In genomic region chr3:10015476-10015904, GRCh38 we compare ENCODE assay signal across 7 cellular contexts. TPM values are rescaled to one million over a fixed set of nuclear protein-coding genes. Genes with fewer than 3 reads are reported as not detected.
DNase-seq lines count a peak whose midpoint lies in the region; ATAC-seq and TF ChIP-seq lines count a peak whose summit lies in the region.

No MANE protein-coding gene starts in this region.

- H3K27me3 ChIP-seq in MG63 (no peaks in the 10 kb centered on the region), tibial artery (no peaks in the 10 kb centered on the region)

- no peaks in the 10 kb centered on the region; the same call in 1 of the 2 replicates for H3K36me3 ChIP-seq in MG63
- peaks cover 0 to 32% (median 26%) of the 10 kb centered on the region in 3 donors for H3K36me3 ChIP-seq in tibial artery

- peak; percentile 1 for ATAC-seq in left lobe of liver
- ATAC-seq in GM21515 (IDR thresholded peaks at IDR 0.05; ENCODE audit: unreplicated experiment) = no peak

- intact Hi-C loops in tibial artery (cut with DNase I; ENCODE audit: low total_unique reads) = loop anchor here (10.0 kb wide), 1 partner anchor 71 kb away; no protein-coding TSS in a partner anchor

- no peak for TF ChIP-seq CTCF in cardiac fibroblast (IDR thresholded peaks at IDR 0.05; ENCODE audit: low read depth, low read length)
- TF ChIP-seq CTCF in tibial artery (IDR thresholded peaks at IDR 0.05) = no peak

- H3K27ac ChIP-seq in tibial artery = peak overlapping the region; percentile 83 to 95

- DNase-seq in MG63 = peak; percentile 62
- peak; percentile 98 to 99 for DNase-seq in cardiac fibroblast (ENCODE audit: low read depth in 2 of 2)
- peak; percentile 58 for DNase-seq in left lobe of liver (ENCODE audit: low spot score)
- peak; percentile 92 to 97 for DNase-seq in tibial artery
- DNase-seq in activated CD8-positive, alpha-beta memory T cell treated with anti-CD3 and anti-CD28 coated beads, Interleukin-2, amount 50 U/mL, for 4 hours = no peak
- DNase-seq in activated CD8-positive, alpha-beta memory T cell treated with anti-CD3 and anti-CD28 coated beads for 24 hours = no peak

- H3K9me3 ChIP-seq in MG63 = no peaks in the 10 kb centered on the region
- no peaks in the 10 kb centered on the region for H3K9me3 ChIP-seq in tibial artery

- no peak overlapping the region for H3K4me3 ChIP-seq in MG63
- peak overlapping the region in 1 of 2 donors; percentile 7 for H3K4me3 ChIP-seq in cardiac fibroblast (replicated peaks in 1 of 2; ENCODE audit: low read depth in 2 of 2, low read length in 2 of 2)
- no peak overlapping the region for H3K4me3 ChIP-seq in tibial artery

- peaks cover 0 to 42% (median 32%) of the 10 kb centered on the region in 4 donors for H3K4me1 ChIP-seq in tibial artery

RNA-seq across cellular contexts. Expression of gene FANCD2, which starts 10.7 kb away (rescaled TPM):
- total RNA-seq in MG63 (2014; rRNA removed; shearing (Covaris generic); ENCODE audit: low replicate concordance) = 7.1 and 13.6 TPM in 2 replicates
- total RNA-seq in left lobe of liver = 0.65 TPM

RNA-seq across cellular contexts. Expression of gene EMC3, which starts 28.8 kb away (rescaled TPM):
- 18.8 and 72.4 TPM in 2 replicates for total RNA-seq in MG63 (2014; rRNA removed; shearing (Covaris generic); ENCODE audit: low replicate concordance)
- total RNA-seq in left lobe of liver = 64.2 TPM

Comparison
In these comparisons a context has a peak if more than half of its experiments do, and no peak if none do; other contexts are left out.
1. DNase-seq: peak in MG63 (single experiment), cardiac fibroblast (2 of 2), left lobe of liver (single experiment) and tibial artery (2 of 2); none in activated CD8-positive, alpha-beta memory T cell treated with anti-CD3 and anti-CD28 coated beads, Interleukin-2, amount 50 U/mL, for 4 hours (single experiment) and activated CD8-positive, alpha-beta memory T cell treated with anti-CD3 and anti-CD28 coated beads for 24 hours (single experiment).